ENCODE assay signal across 28 cellular contexts in the genomic region with DNA sequence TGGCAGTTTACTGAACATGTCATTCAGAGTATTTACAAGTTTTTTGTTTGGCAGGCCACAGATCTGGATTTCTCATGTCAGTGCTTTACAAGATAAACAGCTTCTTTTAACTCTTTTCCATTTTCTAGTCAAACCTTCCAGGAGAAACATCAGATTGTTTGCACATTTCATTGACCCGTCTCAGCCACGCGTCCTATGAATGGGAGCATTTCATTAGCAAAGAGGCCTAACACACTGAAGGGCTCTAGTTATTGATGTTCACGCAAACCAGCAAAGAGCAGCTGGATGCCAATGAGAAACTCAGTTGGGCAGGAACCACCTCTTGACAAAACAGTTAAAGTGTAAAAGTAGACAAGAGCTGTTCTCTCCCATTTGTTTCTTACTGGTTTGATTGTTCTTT.
"Had no signal": no experiment of that assay in that cellular context is flagged by ENCODE, and none has a peak within 500 bp of the region (broad histone marks: within the 10 kb centered on the region; RNA-seq: fewer than 3 reads in every experiment).

No MANE protein-coding gene starts in this region.

- H3K4me1 ChIP-seq: prostate gland had no signal

- DNase-seq: activated CD4-positive, alpha-beta memory T cell treated with anti-CD3 and anti-CD28 coated beads for 36 hours; activated CD4-positive, alpha-beta T cell treated with anti-CD3 and anti-CD28 coated beads, Interleukin-2, amount 10 ng/mL, durations not matched to agents 24 days and 14 days; activated CD4-positive, CD25-positive, alpha-beta regulatory T cell treated with anti-CD3 and anti-CD28 coated beads, Interleukin-2, amount 50 U/mL, for 72 hours; activated CD8-positive, alpha-beta memory T cell treated with anti-CD3 and anti-CD28 coated beads, Interleukin-2, amount 50 U/mL, for 4 hours; activated gamma-delta T cell; activated naive CD4-positive, alpha-beta T cell treated with anti-CD3 and anti-CD28 coated beads, Interleukin-2, amount 10 ng/mL, durations not matched to agents 7 days and 5 days; activated naive CD8-positive, alpha-beta T cell treated with anti-CD3 and anti-CD28 coated beads, Interleukin-2, amount 10 ng/mL, durations not matched to agents 7 days and 5 days; activated T-cell treated with anti-CD3 and anti-CD28 coated beads, Interleukin-2, amount 50 U/mL, for 1 hour; amniotic stem cell; endodermal cell; foreskin fibroblast; head of caudate nucleus; hippocampal formation; left cardiac atrium; left ventricle myocardium superior; naive B cell; nephron progenitor cell; ovary; retina; stimulated activated CD4-positive, alpha-beta T cell treated with anti-CD3 and anti-CD28 coated beads, Interleukin-12 subunit alpha, Interleukin-12 subunit beta, amount 100 ng/mL, for 4 hours; stimulated activated CD4-positive, alpha-beta T cell treated with anti-CD3 and anti-CD28 coated beads, Interleukin-4, amount 100 ng/mL, for 24 hours; trophoblast cell had no signal

- H3K36me3 ChIP-seq: neutrophil, ovary, prostate gland had no signal

- H3K27ac ChIP-seq: neutrophil, ovary, prostate gland, skin epidermis, thoracic aorta had no signal

- H3K9me3 ChIP-seq: neutrophil, ovary, prostate gland, thoracic aorta had no signal

- H3K4me3 ChIP-seq: ovary, prostate gland, skin epidermis, thoracic aorta had no signal

- H3K27me3 ChIP-seq: neutrophil, ovary had no signal

- FAIRE-seq: keratinocyte, urothelium cell line had no signal
